18 cellular contexts compared by ENCODE assay signal in genomic region chr3:12884790-12885584, GRCh38. TPM values are rescaled to one million over a fixed set of nuclear protein-coding genes. Genes with fewer than 3 reads are reported as not detected.
DNase-seq lines count a peak whose midpoint lies in the region; ATAC-seq and TF ChIP-seq lines count a peak whose summit lies in the region.
"Had no signal": no experiment of that assay in that cellular context is flagged by ENCODE, and none has a peak within 500 bp of the region (broad histone marks: within the 10 kb centered on the region; RNA-seq: fewer than 3 reads in every experiment).

No MANE protein-coding gene starts in this region.

- no peak for TF ChIP-seq POLR2A in breast epithelium (IDR thresholded peaks at IDR 0.05)

- no peaks in the 10 kb centered on the region for H3K4me1 ChIP-seq in breast epithelium
- no peaks in the 10 kb centered on the region for H3K4me1 ChIP-seq in SK-N-SH (ENCODE audit: control insufficient read depth in 1 of 2, insufficient read depth in 2 of 2, low read depth in 1 of 2, low read length in 1 of 2)

- 77% methylated on average over 19 of the region's 20 CpGs for WGBS in SK-N-SH (ENCODE audit: low lambda C conversion rate)

- H2AFZ ChIP-seq in SK-N-SH (ENCODE audit: low read depth): no peak overlapping the region

- H3K36me3 ChIP-seq in GM06990 (ENCODE audit: control insufficient read depth, insufficient read depth, low read length): no peaks in the 10 kb centered on the region
- no peaks in the 10 kb centered on the region for H3K36me3 ChIP-seq in WERI-Rb-1
- H3K36me3 ChIP-seq in breast epithelium: no peaks in the 10 kb centered on the region
- H3K36me3 ChIP-seq in SK-N-SH (replicated peaks in 1 of 2; ENCODE audit: control insufficient read depth in 1 of 2, insufficient read depth in 2 of 2, low read length in 1 of 2): no peaks in the 10 kb centered on the region
- H3K36me3 ChIP-seq: heart right ventricle had no signal

- H3F3A ChIP-seq in SK-N-SH (replicated peaks; ENCODE audit: insufficient read depth): no peaks in the 10 kb centered on the region

- no peaks in the 10 kb centered on the region for H3K9me2 ChIP-seq in SK-N-SH

- H3K9me3 ChIP-seq in WERI-Rb-1 (ENCODE audit: severe bottlenecking) (no peaks in the 10 kb centered on the region), breast epithelium (no peaks in the 10 kb centered on the region), SK-N-SH (no peaks in the 10 kb centered on the region)
- H3K9me3 ChIP-seq: heart right ventricle had no signal

- no peaks in the 10 kb centered on the region for H4K20me1 ChIP-seq in SK-N-SH (ENCODE audit: insufficient read depth)

- H3K79me2 ChIP-seq in SK-N-SH (ENCODE audit: insufficient read depth): no peaks in the 10 kb centered on the region

- POLR2A ChIA-PET in SK-N-SH (lab: Yijun Ruan, JAX): no interaction called here

- H3K27ac ChIP-seq in WERI-Rb-1 (peak overlapping the region; percentile 34; the same call in 1 of the 2 replicates), breast epithelium (no peak overlapping the region), SK-N-SH (ENCODE audit: low read depth in 2 of 2, low read length in 1 of 2) (no peak overlapping the region)

- no peak overlapping the region for H3K9ac ChIP-seq in SK-N-SH

- CTCF ChIA-PET in SK-N-SH (lab: Yijun Ruan, JAX): interaction anchor here (1.4 to 4.3 kb wide), 2 partner anchors 11 to 16 kb away, joined by 3 to 26 read pairs; no protein-coding TSS in a partner anchor

- TF ChIP-seq CTCF in GM06990 (IDR thresholded peaks at IDR 0.05; ENCODE audit: insufficient read depth, low read length, poor library complexity, severe bottlenecking) (no peak), WERI-Rb-1 (IDR thresholded peaks at IDR 0.05; ENCODE audit: low read depth, low read length) (no peak), omental fat pad (IDR thresholded peaks at IDR 0.05) (no peak), breast epithelium (IDR thresholded peaks at IDR 0.05) (no peak), SK-N-SH (IDR thresholded peaks at IDR 0.05) (no peak)

- H3K4me3 ChIP-seq in GM06990 (replicated peaks; ENCODE audit: low read depth, low read length): no peak overlapping the region
- H3K4me3 ChIP-seq in WERI-Rb-1 (ENCODE audit: low read depth, low read length): no peak overlapping the region
- H3K4me3 ChIP-seq in breast epithelium: no peak overlapping the region
- H3K4me3 ChIP-seq in SK-N-SH (ENCODE audit: low read depth in 2 of 2, low read length in 1 of 2): no peak overlapping the region
- H3K4me3 ChIP-seq: heart right ventricle had no signal

- no peaks in the 10 kb centered on the region for H3K27me3 ChIP-seq in GM06990 (replicated peaks; ENCODE audit: control insufficient read depth, insufficient read depth, low read length)
- H3K27me3 ChIP-seq in WERI-Rb-1 (ENCODE audit: insufficient read depth, low read depth, severe bottlenecking): no peaks in the 10 kb centered on the region
- H3K27me3 ChIP-seq in breast epithelium: peaks cover 0 to 5% of the 10 kb centered on the region in 2 donors
- peaks cover 5% of the 10 kb centered on the region; the same call in 1 of the 2 replicates for H3K27me3 ChIP-seq in SK-N-SH (ENCODE audit: insufficient read depth)

- TF ChIP-seq RAD21 in SK-N-SH (IDR thresholded peaks at IDR 0.05; ENCODE audit: low read length): no peak

- DNase-seq in GM06990 (ENCODE audit: extremely low read depth, insufficient read length) (peak; percentile 54), WERI-Rb-1 (no peak), omental fat pad (ENCODE audit: low spot score) (no peak), breast epithelium (ENCODE audit: low spot score in 2 of 2) (no peak), SK-N-SH (no peak), HCEC 1CT (no peak), kidney glomerular epithelial cell (lab: John Stamatoyannopoulos, UW) (no peak)
- DNase-seq: DND-41; effector CD4-positive, alpha-beta T cell; mammary epithelial cell; MM.1S; natural killer cell; NCI-H187 treated with DMSO at 0.1 percent for 48 hours; NCI-H446 treated with DMSO at 0.1 percent for 48 hours; SIG-M5; T-helper 17 cell had no signal

- no peak overlapping the region for H3K4me2 ChIP-seq in SK-N-SH

- ATAC-seq in GM21576 (IDR thresholded peaks at IDR 0.05; ENCODE audit: unreplicated experiment): peak; percentile 40
- peak; percentile 12 for ATAC-seq in omental fat pad (ENCODE audit: low FRiP score)
- ATAC-seq: natural killer cell, T-helper 17 cell had no signal

- intact Hi-C loops in breast epithelium (cut with DNase I; ENCODE audit: low total_unique reads): no loop called here

- TF ChIP-seq EP300 in SK-N-SH (IDR thresholded peaks at IDR 0.05; ENCODE audit: borderline replicate concordance in 1 of 2, low read depth in 1 of 2, low read length in 1 of 2): no peak

TF ChIP-seq in SK-N-SH, 30 proteins besides CTCF, POLR2A, EP300 and RAD21:
- TF ChIP-seq SIN3A (IDR thresholded peaks at IDR 0.05; ENCODE audit: borderline replicate concordance, low read depth, low read length): no peak
- no peak for TF ChIP-seq GATA2 (CRISPR knock-in tag; IDR thresholded peaks at IDR 0.05)
- TF ChIP-seq USF2 (IDR thresholded peaks at IDR 0.05; ENCODE audit: borderline replicate concordance, low read depth, low read length): no peak

RNA-seq across cellular contexts. Expression of gene RPL32, which starts 43.6 kb away (rescaled TPM):
- total RNA-seq in omental fat pad (1,000 to 10,000 TPM in 1 of 4 donors, 100 to 1,000 TPM in 3; 796 to 1,017 (median 855) TPM), breast epithelium (1,000 to 10,000 TPM in 1 of 3 donors, 100 to 1,000 TPM in 2; 945 to 1,485 (median 950) TPM)
- 2,077 and 2,311 TPM in 2 replicates for polyA plus RNA-seq in SK-N-SH (2012; rRNA removed)
- polyA plus RNA-seq in SK-N-SH (2012; cell fraction: cytosol; rRNA removed): 2,462 and 2,641 TPM in 2 replicates
- polyA plus RNA-seq in SK-N-SH (2012; cell fraction: nucleus; rRNA removed): 576 and 604 TPM in 2 replicates
